ENCODE assay signal across 8 cellular contexts in the genomic region with DNA sequence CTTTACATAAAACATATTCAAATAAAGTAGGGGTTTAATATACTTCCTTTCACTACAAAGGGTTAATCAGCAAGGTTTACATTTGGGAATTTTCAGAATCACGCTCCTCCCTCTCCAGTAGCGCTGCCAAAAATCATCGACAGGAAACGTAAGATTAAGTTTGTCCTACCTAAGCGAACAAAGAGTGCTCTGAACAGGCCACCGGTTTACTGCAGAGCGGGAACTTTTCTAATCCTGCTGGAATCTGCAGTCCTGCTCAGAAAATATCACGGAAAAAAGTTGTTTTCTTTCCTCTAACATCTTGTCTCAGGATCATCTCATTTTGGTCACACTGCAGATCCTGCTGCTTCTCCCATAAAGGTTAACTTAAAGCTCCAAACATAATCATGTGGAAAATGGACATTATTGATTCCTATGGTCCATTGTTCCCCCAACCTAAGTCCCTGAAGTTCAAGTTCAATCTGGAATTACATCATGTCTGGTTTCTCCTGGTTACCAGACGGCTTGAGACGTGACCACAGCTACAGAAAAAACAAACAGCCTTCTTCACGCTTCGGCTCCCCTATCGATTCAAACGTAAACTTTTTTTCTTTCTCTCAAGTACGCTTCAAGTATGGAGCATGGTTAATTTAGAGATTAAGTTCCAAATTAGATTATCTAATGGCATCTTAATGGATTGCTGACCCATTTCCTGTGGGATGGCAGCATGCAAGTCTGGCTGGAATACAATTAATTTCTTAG.
DNase-seq lines count a peak whose midpoint lies in the region; ATAC-seq and TF ChIP-seq lines count a peak whose summit lies in the region.

No MANE protein-coding gene starts in this region.

- intact Hi-C loops in left cardiac atrium (cut with DNase I) (loop anchor here in 1 of 2 donors (5.0 kb wide), 2 partner anchors 64 to 216 kb away; a partner anchor contains a TSS), CD14-positive monocyte (cut with micrococcal nuclease) (no loop called here)

- ATAC-seq in left cardiac atrium (peak; percentile 70 to 86), GM18520 (IDR thresholded peaks at IDR 0.05; ENCODE audit: unreplicated experiment) (no peak)

- H3K4me3 ChIP-seq in SK-N-SH (ENCODE audit: low read depth in 2 of 2, low read length in 1 of 2): peak overlapping the region; percentile 44 to 52
- peak overlapping the region; percentile 57 for H3K4me3 ChIP-seq in skeletal muscle satellite cell (ENCODE audit: low read length)

- under 1% methylated on average over 15 of the region's 15 CpGs for WGBS in SK-N-SH (ENCODE audit: low lambda C conversion rate)

- peaks cover 2% of the 10 kb centered on the region; the same call in 1 of the 2 replicates for H3K27me3 Mint-ChIP-seq in HFFc6 (ENCODE audit: insufficient read depth)
- H3K27me3 Mint-ChIP-seq in CD14-positive monocyte (ENCODE audit: low read depth in 3 of 3): no peaks in the 10 kb centered on the region

- peak; percentile 60 to 87; a peak in 3 of 4 replicates for TF ChIP-seq EP300 in SK-N-SH (IDR thresholded peaks at IDR 0.05; ENCODE audit: borderline replicate concordance in 1 of 2, low read depth in 1 of 2, low read length in 1 of 2)

- no peaks in the 10 kb centered on the region for H3K27me3 ChIP-seq in SK-N-SH (ENCODE audit: insufficient read depth)
- H3K27me3 ChIP-seq in skeletal muscle satellite cell (ENCODE audit: control insufficient read depth, insufficient read depth, low read length): no peaks in the 10 kb centered on the region

- TF ChIP-seq RAD21 in SK-N-SH (IDR thresholded peaks at IDR 0.05; ENCODE audit: low read length): peak; percentile 23

- H3K27ac ChIP-seq in SK-N-SH (ENCODE audit: low read depth in 2 of 2, low read length in 1 of 2): peak overlapping the region; percentile 91 to 100

- DNase-seq in HFFc6 (no peak), SK-N-SH (peak; percentile 50), left cardiac atrium (no peak), CD14-positive monocyte (ENCODE audit: low spot score) (no peak), SKM-1 (lab: John Stamatoyannopoulos, UW; ENCODE audit: unreplicated experiment) (no peak)
- DNase-seq in activated CD4-positive, alpha-beta T cell treated with anti-CD3 and anti-CD28 coated beads for 1 hour: no peak

- H2AFZ ChIP-seq in SK-N-SH (ENCODE audit: low read depth): peak overlapping the region; percentile 21; the same call in 1 of the 2 replicates

- H3K4me1 Mint-ChIP-seq in HFFc6 (ENCODE audit: low read depth): peaks cover 23% of the 10 kb centered on the region
- no peaks in the 10 kb centered on the region for H3K4me1 Mint-ChIP-seq in CD14-positive monocyte

- H3K4me1 ChIP-seq in SK-N-SH (ENCODE audit: control insufficient read depth in 1 of 2, insufficient read depth in 2 of 2, low read depth in 1 of 2, low read length in 1 of 2) (peaks cover 29 to 32% of the 10 kb centered on the region in 2 experiments; a peak in 3 of 4 replicates), skeletal muscle satellite cell (ENCODE audit: control insufficient read depth, insufficient read depth, low read length) (peaks cover 36% of the 10 kb centered on the region)

- peaks cover 20% of the 10 kb centered on the region for H3F3A ChIP-seq in SK-N-SH (replicated peaks; ENCODE audit: insufficient read depth)

- H3K36me3 ChIP-seq in SK-N-SH (replicated peaks in 1 of 2; ENCODE audit: control insufficient read depth in 1 of 2, insufficient read depth in 2 of 2, low read length in 1 of 2) (peaks cover 16 to 21% of the 10 kb centered on the region in 2 experiments), skeletal muscle satellite cell (ENCODE audit: insufficient read depth, low read length) (no peaks in the 10 kb centered on the region)

- TF ChIP-seq CTCF in HFFc6 (IDR thresholded peaks at IDR 0.05) (no peak), SK-N-SH (IDR thresholded peaks at IDR 0.05) (no peak), CD14-positive monocyte (IDR thresholded peaks at IDR 0.05) (no peak)

- H3K9me3 Mint-ChIP-seq in HFFc6: no peaks in the 10 kb centered on the region
- peaks cover 0 to 3% (median 0%) of the 10 kb centered on the region in 7 donors for H3K9me3 Mint-ChIP-seq in CD14-positive monocyte

- no peaks in the 10 kb centered on the region for H3K36me3 Mint-ChIP-seq in HFFc6 (ENCODE audit: low read depth)
- no peaks in the 10 kb centered on the region for H3K36me3 Mint-ChIP-seq in CD14-positive monocyte

- POLR2A ChIA-PET in SK-N-SH (lab: Yijun Ruan, JAX): no interaction called here

- H3K9me2 ChIP-seq in SK-N-SH: no peaks in the 10 kb centered on the region

- H3K27ac Mint-ChIP-seq in HFFc6 (no peak overlapping the region), CD14-positive monocyte (no peak overlapping the region)

- peak overlapping the region; percentile 76 for H3K4me2 ChIP-seq in SK-N-SH
- H3K4me2 ChIP-seq in skeletal muscle satellite cell (ENCODE audit: low read length): peak overlapping the region; percentile 77

- peak overlapping the region; percentile 73 for H3K9ac ChIP-seq in SK-N-SH
- peak overlapping the region; percentile 48 for H3K9ac ChIP-seq in skeletal muscle satellite cell (ENCODE audit: low read depth, low read length)

- CTCF ChIA-PET in SK-N-SH (lab: Yijun Ruan, JAX): interaction anchor here (0.9 to 1.1 kb wide), 2 partner anchors 13 to 650 kb away, joined by 3 to 4 read pairs; no protein-coding TSS in a partner anchor

- no peaks in the 10 kb centered on the region; the same call in 1 of the 2 replicates for H3K79me2 ChIP-seq in SK-N-SH (ENCODE audit: insufficient read depth)

- H3K4me3 Mint-ChIP-seq in HFFc6 (peak overlapping the region; percentile 44), CD14-positive monocyte (no peak overlapping the region)

- no peaks in the 10 kb centered on the region for H3K9me3 ChIP-seq in SK-N-SH
- H3K9me3 ChIP-seq in skeletal muscle satellite cell (replicated peaks; ENCODE audit: low read length): no peaks in the 10 kb centered on the region

- no peaks in the 10 kb centered on the region for H4K20me1 ChIP-seq in SK-N-SH (ENCODE audit: insufficient read depth)

TF ChIP-seq in SK-N-SH, 30 proteins besides CTCF, POLR2A, EP300 and RAD21 (continues in another document):
- TF ChIP-seq RFX5 (IDR thresholded peaks at IDR 0.05; ENCODE audit: low read length): no peak
- peak; percentile 49; the same call in 1 of the 2 replicates for TF ChIP-seq YY1 (IDR thresholded peaks at IDR 0.05; ENCODE audit: low read depth)
- peak; percentile 46; the same call in 1 of the 2 replicates for TF ChIP-seq SIN3A (IDR thresholded peaks at IDR 0.05; ENCODE audit: borderline replicate concordance, low read depth, low read length)
- TF ChIP-seq TEAD4 (IDR thresholded peaks at IDR 0.05; ENCODE audit: borderline replicate concordance, insufficient read depth): peak; percentile 64
- TF ChIP-seq MXI1 (IDR thresholded peaks at IDR 0.05; ENCODE audit: low read depth, low read length): no peak; the same call in 1 of the 2 replicates
- TF ChIP-seq GATA2 (CRISPR knock-in tag; IDR thresholded peaks at IDR 0.05): peak; percentile 65
- TF ChIP-seq FOXJ3 (CRISPR knock-in tag; IDR thresholded peaks at IDR 0.05): peak; percentile 73
- TF ChIP-seq FOXM1 (IDR thresholded peaks at IDR 0.05; ENCODE audit: low read depth): 0 out of 2 replicates have a peak, but pooled peaks have one; percentile 60
- TF ChIP-seq RXRA (IDR thresholded peaks at IDR 0.05; ENCODE audit: borderline replicate concordance, low read depth): peak; percentile 34; the same call in 1 of the 2 replicates
- TF ChIP-seq, protein P1, sequence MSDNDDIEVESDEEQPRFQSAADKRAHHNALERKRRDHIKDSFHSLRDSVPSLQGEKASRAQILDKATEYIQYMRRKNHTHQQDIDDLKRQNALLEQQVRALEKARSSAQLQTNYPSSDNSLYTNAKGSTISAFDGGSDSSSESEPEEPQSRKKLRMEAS (IDR thresholded peaks at IDR 0.05; ENCODE audit: low read depth): 0 out of 2 replicates have a peak, but pooled peaks have one; percentile 26
- TF ChIP-seq, protein P2, sequence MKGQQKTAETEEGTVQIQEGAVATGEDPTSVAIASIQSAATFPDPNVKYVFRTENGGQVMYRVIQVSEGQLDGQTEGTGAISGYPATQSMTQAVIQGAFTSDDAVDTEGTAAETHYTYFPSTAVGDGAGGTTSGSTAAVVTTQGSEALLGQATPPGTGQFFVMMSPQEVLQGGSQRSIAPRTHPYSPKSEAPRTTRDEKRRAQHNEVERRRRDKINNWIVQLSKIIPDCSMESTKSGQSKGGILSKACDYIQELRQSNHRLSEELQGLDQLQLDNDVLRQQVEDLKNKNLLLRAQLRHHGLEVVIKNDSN (IDR thresholded peaks at IDR 0.05; ENCODE audit: borderline replicate concordance, low read depth): no peak
- TF ChIP-seq, protein P3, sequence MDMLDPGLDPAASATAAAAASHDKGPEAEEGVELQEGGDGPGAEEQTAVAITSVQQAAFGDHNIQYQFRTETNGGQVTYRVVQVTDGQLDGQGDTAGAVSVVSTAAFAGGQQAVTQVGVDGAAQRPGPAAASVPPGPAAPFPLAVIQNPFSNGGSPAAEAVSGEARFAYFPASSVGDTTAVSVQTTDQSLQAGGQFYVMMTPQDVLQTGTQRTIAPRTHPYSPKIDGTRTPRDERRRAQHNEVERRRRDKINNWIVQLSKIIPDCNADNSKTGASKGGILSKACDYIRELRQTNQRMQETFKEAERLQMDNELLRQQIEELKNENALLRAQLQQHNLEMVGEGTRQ (IDR thresholded peaks at IDR 0.05; ENCODE audit: borderline replicate concordance, low read depth, low read length): no peak
- no peak for TF ChIP-seq EZH2phosphoT487 (IDR thresholded peaks at IDR 0.05; ENCODE audit: borderline replicate concordance, low read depth)
- peak; percentile 31; the same call in 1 of the 2 replicates for TF ChIP-seq POLR2AphosphoS5 (IDR thresholded peaks at IDR 0.05; ENCODE audit: low read depth, low read length)
- peak; percentile 79 for TF ChIP-seq TCF12 (IDR thresholded peaks at IDR 0.05)
- TF ChIP-seq NRF1 (IDR thresholded peaks at IDR 0.05; ENCODE audit: low read depth, low read length): no peak
- TF ChIP-seq ELF1 (IDR thresholded peaks at IDR 0.05): no peak
- TF ChIP-seq, protein P4, sequence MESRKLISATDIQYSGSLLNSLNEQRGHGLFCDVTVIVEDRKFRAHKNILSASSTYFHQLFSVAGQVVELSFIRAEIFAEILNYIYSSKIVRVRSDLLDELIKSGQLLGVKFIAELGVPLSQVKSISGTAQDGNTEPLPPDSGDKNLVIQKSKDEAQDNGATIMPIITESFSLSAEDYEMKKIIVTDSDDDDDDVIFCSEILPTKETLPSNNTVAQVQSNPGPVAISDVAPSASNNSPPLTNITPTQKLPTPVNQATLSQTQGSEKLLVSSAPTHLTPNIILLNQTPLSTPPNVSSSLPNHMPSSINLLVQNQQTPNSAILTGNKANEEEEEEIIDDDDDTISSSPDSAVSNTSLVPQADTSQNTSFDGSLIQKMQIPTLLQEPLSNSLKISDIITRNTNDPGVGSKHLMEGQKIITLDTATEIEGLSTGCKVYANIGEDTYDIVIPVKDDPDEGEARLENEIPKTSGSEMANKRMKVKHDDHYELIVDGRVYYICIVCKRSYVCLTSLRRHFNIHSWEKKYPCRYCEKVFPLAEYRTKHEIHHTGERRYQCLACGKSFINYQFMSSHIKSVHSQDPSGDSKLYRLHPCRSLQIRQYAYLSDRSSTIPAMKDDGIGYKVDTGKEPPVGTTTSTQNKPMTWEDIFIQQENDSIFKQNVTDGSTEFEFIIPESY (IDR thresholded peaks at IDR 0.05; ENCODE audit: borderline replicate concordance, low read depth): no peak
